In genomic region chrX:155215443-155216178, GRCh38 we compare ENCODE assay signal across 8 cellular contexts. TPM values are rescaled to one million over a fixed set of nuclear protein-coding genes. Genes with fewer than 3 reads are reported as not detected.
DNase-seq lines count a peak whose midpoint lies in the region; ATAC-seq and TF ChIP-seq lines count a peak whose summit lies in the region.

No MANE protein-coding gene starts in this region.

- peak; percentile 40 to 45 for DNase-seq in Kasumi-1 (lab: John Stamatoyannopoulos, UW)
- no peak for DNase-seq in colonic mucosa
- no peak for DNase-seq in mucosa of descending colon
- no peak for DNase-seq in amniotic stem cell (lab: John Stamatoyannopoulos, UW)
- DNase-seq in GM10248 (ENCODE audit: extremely low spot score), result no peak
- no peak for DNase-seq in NCI-H226

- peak overlapping the region; percentile 45 for H3K27ac ChIP-seq in colonic mucosa

- CTCF ChIA-PET in GM10248 (lab: Yijun Ruan, JAX), result interaction anchor here (1.0 to 2.7 kb wide), 5 partner anchors 10 to 298 kb away, joined by 3 to 24 read pairs (median 6); no protein-coding TSS in a partner anchor

- H3K4me1 ChIP-seq in colonic mucosa (no peaks in the 10 kb centered on the region), mucosa of descending colon (ENCODE audit: low read depth) (peaks cover 3% of the 10 kb centered on the region)

- H3K27me3 ChIP-seq in colonic mucosa, result no peaks in the 10 kb centered on the region

- no peaks in the 10 kb centered on the region for H3K36me3 ChIP-seq in colonic mucosa
- H3K36me3 ChIP-seq in mucosa of descending colon (ENCODE audit: low read depth), result no peaks in the 10 kb centered on the region

- peak overlapping the region; percentile 48 to 75 for H3K9ac ChIP-seq in colonic mucosa (ENCODE audit: low read depth in 2 of 2, low read length in 2 of 2)

- TF ChIP-seq CTCF in colonic mucosa (IDR thresholded peaks at IDR 0.05) (no peak), mucosa of descending colon (IDR thresholded peaks at IDR 0.05) (no peak), GM10248 (IDR thresholded peaks at IDR 0.05; ENCODE audit: control extremely low read depth, extremely low read depth, low read depth, missing control alignments) (no peak)

- POLR2A ChIA-PET in GM10248 (lab: Yijun Ruan, JAX), result no interaction called here

- H3K9me3 ChIP-seq in colonic mucosa (no peaks in the 10 kb centered on the region), mucosa of descending colon (no peaks in the 10 kb centered on the region)

- intact Hi-C loops in colonic mucosa (cut with DNase I), result no loop called here
- intact Hi-C loops in mucosa of descending colon (cut with DNase I, micrococcal nuclease), result no loop called here

- H3K4me3 ChIP-seq in colonic mucosa, result peak overlapping the region; percentile 60
- H3K4me3 ChIP-seq in mucosa of descending colon, result peak overlapping the region; percentile 17

- ATAC-seq in GM18502 (IDR thresholded peaks at IDR 0.05; ENCODE audit: poor library complexity, unreplicated experiment) (peak; percentile 40), GM21786 (IDR thresholded peaks at IDR 0.05; ENCODE audit: unreplicated experiment) (peak; percentile 30), mucosa of descending colon (peak; percentile 35)

RNA-seq across cellular contexts. Expression of gene VBP1, which starts 0.6 kb away (rescaled TPM):
- 10 to 100 TPM; 39.3 to 54.3 TPM for total RNA-seq in colonic mucosa
- total RNA-seq in mucosa of descending colon, result 10 to 100 TPM; 27.4 to 36.7 (median 32.8) TPM

RNA-seq across cellular contexts. Expression of gene RAB39B, which starts 48.7 kb away (rescaled TPM):
- total RNA-seq in colonic mucosa (under 1 TPM; 0.13 to 0.17 TPM), mucosa of descending colon (under 1 TPM; 0.17 to 0.79 (median 0.27) TPM)

Comparison
In these comparisons a context has a peak if more than half of its experiments do, and no peak if none do; other contexts are left out.
1. DNase-seq: peak in Kasumi-1 (2 of 2); none in colonic mucosa (single experiment), mucosa of descending colon (0 of 3), amniotic stem cell (single experiment), GM10248 (single experiment) and NCI-H226 (single experiment).
2. Peak in every context shown above with its lines, with median percentiles within 50 percentile points of each other: ATAC-seq.